Comparison of ENCODE assay signal across 2 cellular contexts in genomic region chr10:44893604-44894468, GRCh38.
TF ChIP-seq lines count a peak whose summit lies in the region.

No MANE protein-coding gene starts in this region.

TF ChIP-seq in HEK293, 187 proteins besides CTCF, POLR2A, EP300 and RAD21:
- TF ChIP-seq PRDM4 (tag by site-specific recombination; IDR thresholded peaks at IDR 0.05): no peak
- TF ChIP-seq, protein P1, sequence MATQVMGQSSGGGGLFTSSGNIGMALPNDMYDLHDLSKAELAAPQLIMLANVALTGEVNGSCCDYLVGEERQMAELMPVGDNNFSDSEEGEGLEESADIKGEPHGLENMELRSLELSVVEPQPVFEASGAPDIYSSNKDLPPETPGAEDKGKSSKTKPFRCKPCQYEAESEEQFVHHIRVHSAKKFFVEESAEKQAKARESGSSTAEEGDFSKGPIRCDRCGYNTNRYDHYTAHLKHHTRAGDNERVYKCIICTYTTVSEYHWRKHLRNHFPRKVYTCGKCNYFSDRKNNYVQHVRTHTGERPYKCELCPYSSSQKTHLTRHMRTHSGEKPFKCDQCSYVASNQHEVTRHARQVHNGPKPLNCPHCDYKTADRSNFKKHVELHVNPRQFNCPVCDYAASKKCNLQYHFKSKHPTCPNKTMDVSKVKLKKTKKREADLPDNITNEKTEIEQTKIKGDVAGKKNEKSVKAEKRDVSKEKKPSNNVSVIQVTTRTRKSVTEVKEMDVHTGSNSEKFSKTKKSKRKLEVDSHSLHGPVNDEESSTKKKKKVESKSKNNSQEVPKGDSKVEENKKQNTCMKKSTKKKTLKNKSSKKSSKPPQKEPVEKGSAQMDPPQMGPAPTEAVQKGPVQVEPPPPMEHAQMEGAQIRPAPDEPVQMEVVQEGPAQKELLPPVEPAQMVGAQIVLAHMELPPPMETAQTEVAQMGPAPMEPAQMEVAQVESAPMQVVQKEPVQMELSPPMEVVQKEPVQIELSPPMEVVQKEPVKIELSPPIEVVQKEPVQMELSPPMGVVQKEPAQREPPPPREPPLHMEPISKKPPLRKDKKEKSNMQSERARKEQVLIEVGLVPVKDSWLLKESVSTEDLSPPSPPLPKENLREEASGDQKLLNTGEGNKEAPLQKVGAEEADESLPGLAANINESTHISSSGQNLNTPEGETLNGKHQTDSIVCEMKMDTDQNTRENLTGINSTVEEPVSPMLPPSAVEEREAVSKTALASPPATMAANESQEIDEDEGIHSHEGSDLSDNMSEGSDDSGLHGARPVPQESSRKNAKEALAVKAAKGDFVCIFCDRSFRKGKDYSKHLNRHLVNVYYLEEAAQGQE (tag by site-specific recombination; IDR thresholded peaks at IDR 0.05): peak; percentile 83

TF ChIP-seq in K562, 482 proteins besides CTCF, POLR2A, EP300 and RAD21:
- TF ChIP-seq, protein P2, sequence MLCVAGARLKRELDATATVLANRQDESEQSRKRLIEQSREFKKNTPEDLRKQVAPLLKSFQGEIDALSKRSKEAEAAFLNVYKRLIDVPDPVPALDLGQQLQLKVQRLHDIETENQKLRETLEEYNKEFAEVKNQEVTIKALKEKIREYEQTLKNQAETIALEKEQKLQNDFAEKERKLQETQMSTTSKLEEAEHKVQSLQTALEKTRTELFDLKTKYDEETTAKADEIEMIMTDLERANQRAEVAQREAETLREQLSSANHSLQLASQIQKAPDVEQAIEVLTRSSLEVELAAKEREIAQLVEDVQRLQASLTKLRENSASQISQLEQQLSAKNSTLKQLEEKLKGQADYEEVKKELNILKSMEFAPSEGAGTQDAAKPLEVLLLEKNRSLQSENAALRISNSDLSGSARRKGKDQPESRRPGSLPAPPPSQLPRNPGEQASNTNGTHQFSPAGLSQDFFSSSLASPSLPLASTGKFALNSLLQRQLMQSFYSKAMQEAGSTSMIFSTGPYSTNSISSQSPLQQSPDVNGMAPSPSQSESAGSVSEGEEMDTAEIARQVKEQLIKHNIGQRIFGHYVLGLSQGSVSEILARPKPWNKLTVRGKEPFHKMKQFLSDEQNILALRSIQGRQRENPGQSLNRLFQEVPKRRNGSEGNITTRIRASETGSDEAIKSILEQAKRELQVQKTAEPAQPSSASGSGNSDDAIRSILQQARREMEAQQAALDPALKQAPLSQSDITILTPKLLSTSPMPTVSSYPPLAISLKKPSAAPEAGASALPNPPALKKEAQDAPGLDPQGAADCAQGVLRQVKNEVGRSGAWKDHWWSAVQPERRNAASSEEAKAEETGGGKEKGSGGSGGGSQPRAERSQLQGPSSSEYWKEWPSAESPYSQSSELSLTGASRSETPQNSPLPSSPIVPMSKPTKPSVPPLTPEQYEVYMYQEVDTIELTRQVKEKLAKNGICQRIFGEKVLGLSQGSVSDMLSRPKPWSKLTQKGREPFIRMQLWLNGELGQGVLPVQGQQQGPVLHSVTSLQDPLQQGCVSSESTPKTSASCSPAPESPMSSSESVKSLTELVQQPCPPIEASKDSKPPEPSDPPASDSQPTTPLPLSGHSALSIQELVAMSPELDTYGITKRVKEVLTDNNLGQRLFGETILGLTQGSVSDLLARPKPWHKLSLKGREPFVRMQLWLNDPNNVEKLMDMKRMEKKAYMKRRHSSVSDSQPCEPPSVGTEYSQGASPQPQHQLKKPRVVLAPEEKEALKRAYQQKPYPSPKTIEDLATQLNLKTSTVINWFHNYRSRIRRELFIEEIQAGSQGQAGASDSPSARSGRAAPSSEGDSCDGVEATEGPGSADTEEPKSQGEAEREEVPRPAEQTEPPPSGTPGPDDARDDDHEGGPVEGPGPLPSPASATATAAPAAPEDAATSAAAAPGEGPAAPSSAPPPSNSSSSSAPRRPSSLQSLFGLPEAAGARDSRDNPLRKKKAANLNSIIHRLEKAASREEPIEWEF (CRISPR knock-in tag; IDR thresholded peaks at IDR 0.05): no peak
- TF ChIP-seq PHF8 (IDR thresholded peaks at IDR 0.05; ENCODE audit: borderline replicate concordance, low read length) (no peak), ZNF316 (IDR thresholded peaks at IDR 0.05) (peak; percentile 45; the same call in 1 of the 2 replicates), GATA2 (CRISPR knock-in tag; IDR thresholded peaks at IDR 0.05) (no peak), MAFF (IDR thresholded peaks at IDR 0.05; ENCODE audit: low read length) (peak; percentile 36; the same call in 1 of the 2 replicates), RAD51 (IDR thresholded peaks at IDR 0.05; ENCODE audit: borderline replicate concordance, low read depth) (no peak), PTRF (tag; IDR thresholded peaks at IDR 0.05) (no peak), ZNF311 (CRISPR knock-in tag; IDR thresholded peaks at IDR 0.05) (no peak), YY1 (IDR thresholded peaks at IDR 0.05; ENCODE audit: borderline replicate concordance in 1 of 3, control insufficient read depth in 1 of 3, extremely low read depth in 1 of 3, insufficient read depth in 3 of 3, insufficient read length in 1 of 3, insufficient replicate concordance in 2 of 3, low read depth in 1 of 3, low read length in 2 of 3) (no peak), KLF6 (CRISPR knock-in tag; IDR thresholded peaks at IDR 0.05; ENCODE audit: borderline replicate concordance) (no peak), TRIM28 (IDR thresholded peaks at IDR 0.05) (no peak), ZNF75A (CRISPR knock-in tag; IDR thresholded peaks at IDR 0.05) (no peak), CXXC5 (CRISPR knock-in tag; IDR thresholded peaks at IDR 0.05) (no peak), NR4A1 (CRISPR knock-in tag; IDR thresholded peaks at IDR 0.05) (no peak), NR4A1 (tag; IDR thresholded peaks at IDR 0.05) (no peak), ZNF217 (CRISPR knock-in tag; IDR thresholded peaks at IDR 0.05) (no peak), SMAD4 (CRISPR knock-in tag; conservative IDR thresholded peaks at IDR 0.05) (no peak), MAFK (IDR thresholded peaks at IDR 0.05; ENCODE audit: low read length) (peak; percentile 33; the same call in 1 of the 2 replicates)
- TF ChIP-seq, protein P3, sequence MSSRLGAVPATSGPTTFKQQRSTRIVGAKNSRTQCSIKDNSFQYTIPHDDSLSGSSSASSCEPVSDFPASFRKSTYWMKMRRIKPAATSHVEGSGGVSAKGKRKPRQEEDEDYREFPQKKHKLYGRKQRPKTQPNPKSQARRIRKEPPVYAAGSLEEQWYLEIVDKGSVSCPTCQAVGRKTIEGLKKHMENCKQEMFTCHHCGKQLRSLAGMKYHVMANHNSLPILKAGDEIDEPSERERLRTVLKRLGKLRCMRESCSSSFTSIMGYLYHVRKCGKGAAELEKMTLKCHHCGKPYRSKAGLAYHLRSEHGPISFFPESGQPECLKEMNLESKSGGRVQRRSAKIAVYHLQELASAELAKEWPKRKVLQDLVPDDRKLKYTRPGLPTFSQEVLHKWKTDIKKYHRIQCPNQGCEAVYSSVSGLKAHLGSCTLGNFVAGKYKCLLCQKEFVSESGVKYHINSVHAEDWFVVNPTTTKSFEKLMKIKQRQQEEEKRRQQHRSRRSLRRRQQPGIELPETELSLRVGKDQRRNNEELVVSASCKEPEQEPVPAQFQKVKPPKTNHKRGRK (tag; IDR thresholded peaks at IDR 0.05): no peak
- TF ChIP-seq, protein P4, sequence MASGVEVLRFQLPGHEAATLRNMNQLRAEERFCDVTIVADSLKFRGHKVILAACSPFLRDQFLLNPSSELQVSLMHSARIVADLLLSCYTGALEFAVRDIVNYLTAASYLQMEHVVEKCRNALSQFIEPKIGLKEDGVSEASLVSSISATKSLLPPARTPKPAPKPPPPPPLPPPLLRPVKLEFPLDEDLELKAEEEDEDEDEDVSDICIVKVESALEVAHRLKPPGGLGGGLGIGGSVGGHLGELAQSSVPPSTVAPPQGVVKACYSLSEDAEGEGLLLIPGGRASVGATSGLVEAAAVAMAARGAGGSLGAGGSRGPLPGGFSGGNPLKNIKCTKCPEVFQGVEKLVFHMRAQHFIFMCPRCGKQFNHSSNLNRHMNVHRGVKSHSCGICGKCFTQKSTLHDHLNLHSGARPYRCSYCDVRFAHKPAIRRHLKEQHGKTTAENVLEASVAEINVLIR (CRISPR knock-in tag; IDR thresholded peaks at IDR 0.05): no peak
- TF ChIP-seq, protein P5, sequence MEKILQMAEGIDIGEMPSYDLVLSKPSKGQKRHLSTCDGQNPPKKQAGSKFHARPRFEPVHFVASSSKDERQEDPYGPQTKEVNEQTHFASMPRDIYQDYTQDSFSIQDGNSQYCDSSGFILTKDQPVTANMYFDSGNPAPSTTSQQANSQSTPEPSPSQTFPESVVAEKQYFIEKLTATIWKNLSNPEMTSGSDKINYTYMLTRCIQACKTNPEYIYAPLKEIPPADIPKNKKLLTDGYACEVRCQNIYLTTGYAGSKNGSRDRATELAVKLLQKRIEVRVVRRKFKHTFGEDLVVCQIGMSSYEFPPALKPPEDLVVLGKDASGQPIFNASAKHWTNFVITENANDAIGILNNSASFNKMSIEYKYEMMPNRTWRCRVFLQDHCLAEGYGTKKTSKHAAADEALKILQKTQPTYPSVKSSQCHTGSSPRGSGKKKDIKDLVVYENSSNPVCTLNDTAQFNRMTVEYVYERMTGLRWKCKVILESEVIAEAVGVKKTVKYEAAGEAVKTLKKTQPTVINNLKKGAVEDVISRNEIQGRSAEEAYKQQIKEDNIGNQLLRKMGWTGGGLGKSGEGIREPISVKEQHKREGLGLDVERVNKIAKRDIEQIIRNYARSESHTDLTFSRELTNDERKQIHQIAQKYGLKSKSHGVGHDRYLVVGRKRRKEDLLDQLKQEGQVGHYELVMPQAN (IDR thresholded peaks at IDR 0.05; ENCODE audit: borderline replicate concordance): no peak
